In the genomic region with DNA sequence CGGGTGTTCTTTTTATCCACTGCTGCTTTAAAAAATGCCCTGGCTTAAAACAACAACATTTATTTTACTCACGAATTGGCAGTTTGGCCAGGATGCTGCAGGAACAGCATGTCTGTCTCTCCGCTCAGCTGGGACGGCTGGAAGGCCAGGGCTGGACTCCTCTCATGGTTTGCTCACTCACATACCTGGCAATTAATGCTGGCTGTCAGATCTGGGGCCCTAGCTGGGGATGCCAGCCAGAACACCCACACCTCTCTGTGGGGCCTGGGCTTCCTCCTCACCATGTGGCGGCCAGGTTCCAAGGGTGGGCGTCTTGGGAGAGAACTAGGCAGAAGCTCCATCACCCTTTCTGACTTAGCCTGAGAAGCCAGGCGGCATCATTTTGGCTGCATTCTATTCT, we compare ENCODE assay signal across 18 cellular contexts.
DNase-seq lines count a peak whose midpoint lies in the region; ATAC-seq and TF ChIP-seq lines count a peak whose summit lies in the region.
"Had no signal": no experiment of that assay in that cellular context is flagged by ENCODE, and none has a peak within 500 bp of the region (broad histone marks: within the 10 kb centered on the region; RNA-seq: fewer than 3 reads in every experiment).

No MANE protein-coding gene starts in this region.

- peaks cover 5% of the 10 kb centered on the region for H3K36me3 Mint-ChIP-seq in stimulated activated memory B cell treated with anti-CD40 and anti-IgM and Interleukin-4, amounts not matched to agents 10 μg/mL and 1 μg/mL and 100 μg/mL, for 72 hours

- H3K9me1 ChIP-seq in IMR-90 (ENCODE audit: insufficient read depth, low read length) = no peaks in the 10 kb centered on the region; the same call in 1 of the 2 replicates

- no peak overlapping the region for H3K56ac ChIP-seq in IMR-90 (ENCODE audit: extremely low read depth, insufficient read depth, low read length)

- H3K27me3 Mint-ChIP-seq in stimulated activated memory B cell treated with anti-CD40 and anti-IgM and Interleukin-4, amounts not matched to agents 10 μg/mL and 1 μg/mL and 100 μg/mL, for 72 hours = no peaks in the 10 kb centered on the region
- H3K27me3 Mint-ChIP-seq: B cell, IgD-negative memory B cell had no signal

- H2BK5ac ChIP-seq in IMR-90 (ENCODE audit: low read depth, low read length, poor library complexity, severe bottlenecking) = no peak overlapping the region

- 100% methylated on average over 1 of the region's 7 CpGs; no CpG with 5 or more reads in 1 of the 2 experiments for WGBS in IMR-90 (ENCODE audit: extremely low coverage in 2 of 2, insufficient read length in 1 of 2), 2 experiments

- no peak for ATAC-seq in IMR-90 (ENCODE audit: low read depth)
- ATAC-seq in thoracic aorta (ENCODE audit: insufficient number of reproducible peaks, low FRiP score, low read depth) = no peak
- no peak for ATAC-seq in stimulated activated memory B cell treated with anti-CD40 and anti-IgM and Interleukin-4, amounts not matched to agents 10 μg/mL and 1 μg/mL and 100 μg/mL, for 72 hours
- no peak for ATAC-seq in GM21576 (IDR thresholded peaks at IDR 0.05; ENCODE audit: unreplicated experiment)
- ATAC-seq: GM23338 had no signal

- no peak overlapping the region for H3K9ac ChIP-seq in IMR-90 (ENCODE audit: low read depth, low read length)

- H3K4me2 ChIP-seq in IMR-90 (ENCODE audit: low read depth, low read length) = no peak overlapping the region
- H3K4me2 ChIP-seq: GM23338 had no signal

- H3K9me3 Mint-ChIP-seq in stimulated activated memory B cell treated with anti-CD40 and anti-IgM and Interleukin-4, amounts not matched to agents 10 μg/mL and 1 μg/mL and 100 μg/mL, for 72 hours = no peaks in the 10 kb centered on the region
- H3K9me3 Mint-ChIP-seq: GM23338, IgD-negative memory B cell had no signal

- H3K9me3 ChIP-seq in IMR-90 (ENCODE audit: control insufficient read depth, insufficient read depth, low read length) (no peaks in the 10 kb centered on the region), thoracic aorta (no peaks in the 10 kb centered on the region)
- H3K9me3 ChIP-seq: SJSA1 had no signal

- CTCF ChIA-PET in IMR-90 (lab: Yijun Ruan, JAX) = interaction anchor here (0.6 kb wide), 1 partner anchor 229 kb away, joined by 4 read pairs; no protein-coding TSS in a partner anchor

- H2BK120ac ChIP-seq in IMR-90 (ENCODE audit: low read depth, low read length) = no peak overlapping the region

- H3K27me3 ChIP-seq in IMR-90 (ENCODE audit: control insufficient read depth, insufficient read depth, low read length) = peaks cover 7% of the 10 kb centered on the region
- H3K27me3 ChIP-seq in dorsolateral prefrontal cortex = peaks cover 0 to 4% (median 0%) of the 10 kb centered on the region in 45 donors
- no peaks in the 10 kb centered on the region for H3K27me3 ChIP-seq in thoracic aorta (replicated peaks; ENCODE audit: insufficient read depth)
- H3K27me3 ChIP-seq: SJSA1 had no signal

- in situ Hi-C loops in IMR-90 (cut with MboI; ENCODE audit: low sequenced_read_pairs) = no loop called here

- no peak overlapping the region for H2AK5ac ChIP-seq in IMR-90 (ENCODE audit: low read depth, low read length)

- no peak overlapping the region for H2BK20ac ChIP-seq in IMR-90 (ENCODE audit: low read depth, low read length)

- H4K8ac ChIP-seq in IMR-90 (ENCODE audit: low read depth in 2 of 2, low read length in 2 of 2) = no peak overlapping the region

- no peak overlapping the region for H3K27ac Mint-ChIP-seq in stimulated activated memory B cell treated with anti-CD40 and anti-IgM and Interleukin-4, amounts not matched to agents 10 μg/mL and 1 μg/mL and 100 μg/mL, for 72 hours
- H3K27ac Mint-ChIP-seq: B cell, GM23338, IgD-negative memory B cell had no signal

- H3K79me1 ChIP-seq in IMR-90 (ENCODE audit: low read depth in 1 of 2, low read length in 2 of 2) = no peaks in the 10 kb centered on the region

- no peak for TF ChIP-seq POLR2A in IMR-90 (IDR thresholded peaks at IDR 0.05; ENCODE audit: low read depth, low read length)

- H3K14ac ChIP-seq in IMR-90 (replicated peaks; ENCODE audit: low read depth, low read length) = no peak overlapping the region

- DNase-seq in Ammon's horn (ENCODE audit: low spot score) (peak; percentile 25), IMR-90 (no peak), dorsolateral prefrontal cortex (peak in 7 of 10 donors; percentile 20 to 79 (median 42)), thoracic aorta (ENCODE audit: low spot score) (no peak), activated T-cell treated with anti-CD3 and anti-CD28 coated beads for 4 hours (no peak)
- DNase-seq: HCEC 1CT, MV-4-11, NCI-H1105 treated with DMSO at 0.1 percent for 48 hours, NCI-H2029 treated with DMSO at 0.1 percent for 48 hours, NCI-H226, NCI-H524, NCI-H774 had no signal

- H4K5ac ChIP-seq in IMR-90 (ENCODE audit: low read depth, low read length) = no peak overlapping the region

- H3K36me3 ChIP-seq in IMR-90 (ENCODE audit: control insufficient read depth, insufficient read depth, low read length) = no peaks in the 10 kb centered on the region
- H3K36me3 ChIP-seq in thoracic aorta = no peaks in the 10 kb centered on the region
- H3K36me3 ChIP-seq: SJSA1 had no signal

- peak overlapping the region; percentile 24 for H2AFZ ChIP-seq in IMR-90 (replicated peaks; ENCODE audit: low read length, poor library complexity)
- H2AFZ ChIP-seq: GM23338 had no signal

- H2AK9ac ChIP-seq in IMR-90 (replicated peaks; ENCODE audit: low read depth, low read length, poor library complexity) = no peak overlapping the region

- H3K18ac ChIP-seq in IMR-90 (ENCODE audit: low read depth, low read length) = no peak overlapping the region

- POLR2A ChIA-PET in IMR-90 (lab: Charles Lee; ENCODE audit: unreplicated experiment) = no interaction called here

- no peak overlapping the region for H3K4me3 ChIP-seq in IMR-90 (ENCODE audit: insufficient read depth, low read depth, low read length)
- no peak overlapping the region for H3K4me3 ChIP-seq in dorsolateral prefrontal cortex
- H3K4me3 ChIP-seq in thoracic aorta = no peak overlapping the region
- H3K4me3 ChIP-seq: GM23338, SJSA1 had no signal

- H4K91ac ChIP-seq in IMR-90 (ENCODE audit: insufficient read depth, low read depth, low read length) = no peak overlapping the region

- BruUV-seq in IMR-90 (replicated peaks; lab: Mats Ljungman, UMichigan) = no TSS peak

- TF ChIP-seq CTCF in IMR-90 (conservative IDR thresholded peaks at IDR 0.05; ENCODE audit: low read depth, low read length) (no peak), dorsolateral prefrontal cortex (IDR thresholded peaks at IDR 0.05 in 54 of 56, conservative IDR thresholded peaks at IDR 0.05 in 2 of 56; ENCODE audit: low read depth in 1 of 56, partially characterized antibody in 56 of 56) (no peak), thoracic aorta (IDR thresholded peaks at IDR 0.05) (no peak)

- no peak overlapping the region for H3K4ac ChIP-seq in IMR-90 (ENCODE audit: low read depth, low read length)

- no peak overlapping the region for H3K4me3 Mint-ChIP-seq in stimulated activated memory B cell treated with anti-CD40 and anti-IgM and Interleukin-4, amounts not matched to agents 10 μg/mL and 1 μg/mL and 100 μg/mL, for 72 hours
- H3K4me3 Mint-ChIP-seq: B cell, GM23338, IgD-negative memory B cell had no signal

- H3K23ac ChIP-seq in IMR-90 (ENCODE audit: low read depth, low read length) = no peak overlapping the region

- H3K4me1 ChIP-seq in IMR-90 (ENCODE audit: control insufficient read depth, insufficient read depth, low read length) (no peaks in the 10 kb centered on the region; the same call in 1 of the 2 replicates), thoracic aorta (ENCODE audit: control insufficient read depth in 1 of 2, low read depth in 2 of 2) (peaks cover 13 to 49% of the 10 kb centered on the region in 2 donors)

- H3K27ac ChIP-seq in IMR-90 (ENCODE audit: insufficient read depth, low read length) (no peak overlapping the region), dorsolateral prefrontal cortex (no peak overlapping the region), thoracic aorta (peak overlapping the region; percentile 77 to 83)
- H3K27ac ChIP-seq: SJSA1 had no signal

- no peak overlapping the region for H2BK15ac ChIP-seq in IMR-90 (ENCODE audit: low read depth, low read length)

- peaks cover 12% of the 10 kb centered on the region for H3K4me1 Mint-ChIP-seq in stimulated activated memory B cell treated with anti-CD40 and anti-IgM and Interleukin-4, amounts not matched to agents 10 μg/mL and 1 μg/mL and 100 μg/mL, for 72 hours

- dilution Hi-C loops in IMR-90 (cut with HindIII; ENCODE audit: low sequenced_read_pairs, unreplicated experiment) = no loop called here

- intact Hi-C loops in IMR-90 (cut with micrococcal nuclease) = loop anchor here (5.0 to 10.0 kb wide), 3 partner anchors 245 to 443 kb away; partner anchors contain the start of gene ADRA1B
- intact Hi-C loops in dorsolateral prefrontal cortex (cut with DNase I) = loop anchor here in 1 of 2 donors (10.0 kb wide), 1 partner anchor 395 kb away; the partner anchor contains the start of gene ADRA1B

- TF ChIP-seq RAD21 in IMR-90 (IDR thresholded peaks at IDR 0.05; ENCODE audit: low read length) = no peak

- no peaks in the 10 kb centered on the region for H4K20me1 ChIP-seq in IMR-90 (ENCODE audit: insufficient read depth, low read length)

TF ChIP-seq in IMR-90, 13 proteins besides CTCF, POLR2A, EP300 and RAD21 (continues in another document):
- TF ChIP-seq BHLHE40 (IDR thresholded peaks at IDR 0.05; ENCODE audit: low read depth, low read length) (no peak), MAFK (IDR thresholded peaks at IDR 0.05; ENCODE audit: low read depth, low read length) (no peak), RCOR1 (IDR thresholded peaks at IDR 0.05; ENCODE audit: insufficient replicate concordance, low read length) (no peak), RFX5 (IDR thresholded peaks at IDR 0.05; ENCODE audit: low read depth, low read length) (no peak), FOS (IDR thresholded peaks at IDR 0.05; ENCODE audit: low read depth, low read length) (no peak), CEBPB (IDR thresholded peaks at IDR 0.05; ENCODE audit: low read depth, low read length) (no peak), CHD1 (IDR thresholded peaks at IDR 0.05; ENCODE audit: low read depth, low read length) (no peak), ELK1 (IDR thresholded peaks at IDR 0.05; ENCODE audit: borderline replicate concordance, low read depth, low read length) (no peak)

Comparison
In these comparisons a context has a peak if more than half of its experiments do, and no peak if none do; other contexts are left out.
1. DNase-seq: peak in Ammon's horn (single experiment) and dorsolateral prefrontal cortex (7 of 10); none in IMR-90 (single experiment), thoracic aorta (single experiment) and activated T-cell treated with anti-CD3 and anti-CD28 coated beads for 4 hours (single experiment).
2. H3K27ac ChIP-seq: peak in thoracic aorta (2 of 2); none in IMR-90 (single experiment) and dorsolateral prefrontal cortex (0 of 59).